Comparison of ENCODE assay signal across 8 cellular contexts in genomic region chr10:21535494-21535818, GRCh38. TPM values are rescaled to one million over a fixed set of nuclear protein-coding genes. Genes with fewer than 3 reads are reported as not detected.
DNase-seq lines count a peak whose midpoint lies in the region; ATAC-seq and TF ChIP-seq lines count a peak whose summit lies in the region.

No MANE protein-coding gene starts in this region.

- H3K4me1 ChIP-seq in heart right ventricle (peaks cover 0 to 40% (median 27%) of the 10 kb centered on the region in 9 donors), body of pancreas (peaks cover 25% of the 10 kb centered on the region), mesenchymal stem cell (ENCODE audit: control insufficient read depth, insufficient read depth, low read depth, low read length) (peaks cover 9% of the 10 kb centered on the region), uterus (peaks cover 0 to 5% of the 10 kb centered on the region in 2 donors)

- H3K9ac ChIP-seq in mesenchymal stem cell (ENCODE audit: low read length), result peak overlapping the region; percentile 70

- peak overlapping the region; percentile 69 for H3K4me2 ChIP-seq in mesenchymal stem cell (ENCODE audit: low read length, poor library complexity, severe bottlenecking)

- 10 to 18% methylated on average over 7 of the region's 7 CpGs for WGBS in heart right ventricle, 2 donors
- 28 to 37% methylated on average over 6 to 7 of the region's 7 CpGs for WGBS in body of pancreas, 2 donors
- 21% methylated on average over 7 of the region's 7 CpGs for WGBS in mesenchymal stem cell

- TF ChIP-seq CTCF in heart right ventricle (IDR thresholded peaks at IDR 0.05) (no peak), body of pancreas (IDR thresholded peaks at IDR 0.05) (no peak), uterus (IDR thresholded peaks at IDR 0.05) (no peak)

- no peak overlapping the region for H3K14ac ChIP-seq in mesenchymal stem cell (ENCODE audit: low read length in 2 of 2)

- H2BK15ac ChIP-seq in mesenchymal stem cell (ENCODE audit: low read depth, poor library complexity, severe bottlenecking), result peak overlapping the region; percentile 80

- H3K27ac ChIP-seq in heart right ventricle (peak overlapping the region in 9 of 10 donors; percentile 94 to 99 (median 98)), body of pancreas (peak overlapping the region in 3 of 4 donors; percentile 98 to 99 (median 99)), mesenchymal stem cell (ENCODE audit: low read length, poor library complexity, severe bottlenecking) (no peak overlapping the region), uterus (peak overlapping the region; percentile 97)

- H3K36me3 ChIP-seq in heart right ventricle (peaks cover 0 to 42% (median 29%) of the 10 kb centered on the region in 9 donors), body of pancreas (replicated peaks in 1 of 2; ENCODE audit: insufficient read depth in 1 of 2, low read depth in 2 of 2) (peaks cover 0 to 9% of the 10 kb centered on the region in 2 donors), mesenchymal stem cell (ENCODE audit: control insufficient read depth in 1 of 2, insufficient read depth in 2 of 2, low read depth in 1 of 2, low read length in 2 of 2) (peaks cover 18 to 38% of the 10 kb centered on the region in 2 experiments), uterus (no peaks in the 10 kb centered on the region)

- peak overlapping the region in 1 of 2 experiments; percentile 70 for H3K18ac ChIP-seq in mesenchymal stem cell (ENCODE audit: low read depth in 1 of 2, low read length in 2 of 2)

- TF ChIP-seq POLR2A in body of pancreas (IDR thresholded peaks at IDR 0.05) (no peak), uterus (IDR thresholded peaks at IDR 0.05) (no peak)

- no peak overlapping the region for H2AK5ac ChIP-seq in mesenchymal stem cell (ENCODE audit: low read length, severe bottlenecking)

- no peak overlapping the region for H2BK12ac ChIP-seq in mesenchymal stem cell (ENCODE audit: low read length in 2 of 2)

- H3K79me1 ChIP-seq in mesenchymal stem cell (replicated peaks; ENCODE audit: low read length, poor library complexity, severe bottlenecking), result peaks cover 6% of the 10 kb centered on the region

- H3K9me3 ChIP-seq in heart right ventricle (no peaks in the 10 kb centered on the region), body of pancreas (no peaks in the 10 kb centered on the region), mesenchymal stem cell (ENCODE audit: control insufficient read depth, low read length) (no peaks in the 10 kb centered on the region), uterus (no peaks in the 10 kb centered on the region)

- H3K27me3 ChIP-seq in heart right ventricle (no peaks in the 10 kb centered on the region), body of pancreas (no peaks in the 10 kb centered on the region), mesenchymal stem cell (ENCODE audit: control insufficient read depth in 1 of 2, insufficient read depth in 1 of 2, low read length in 2 of 2) (no peaks in the 10 kb centered on the region), uterus (no peaks in the 10 kb centered on the region)

- ATAC-seq in heart right ventricle (no peak), left cardiac atrium (no peak), body of pancreas (no peak), HG03460 (IDR thresholded peaks at IDR 0.05; ENCODE audit: unreplicated experiment) (no peak), GM21381 (IDR thresholded peaks at IDR 0.05; ENCODE audit: unreplicated experiment) (no peak)

- no peak overlapping the region for H4K91ac ChIP-seq in mesenchymal stem cell (ENCODE audit: low read length)

- H2BK120ac ChIP-seq in mesenchymal stem cell (ENCODE audit: low read depth, low read length), result peak overlapping the region; percentile 79

- no peak for DNase-seq in heart right ventricle
- DNase-seq in left cardiac atrium, result no peak
- DNase-seq in body of pancreas, result no peak
- peak; percentile 43 for DNase-seq in mesenchymal stem cell
- no peak for DNase-seq in uterus
- no peak for DNase-seq in AG20443 (ENCODE audit: low spot score)

- intact Hi-C loops in heart right ventricle (cut with DNase I) (loop anchor here in 3 of 10 donors (5.0 to 10.0 kb wide), 3 partner anchors 38 to 719 kb away; no protein-coding TSS in a partner anchor), left cardiac atrium (cut with DNase I) (no loop called here), body of pancreas (cut with DNase I) (no loop called here), uterus (cut with DNase I; ENCODE audit: low total_unique reads) (no loop called here)

- no peak overlapping the region for H4K8ac ChIP-seq in mesenchymal stem cell (ENCODE audit: low read length)

- H3K4me3 ChIP-seq in heart right ventricle (peak overlapping the region; percentile 72 to 88 (median 80)), body of pancreas (no peak overlapping the region), mesenchymal stem cell (ENCODE audit: insufficient read depth in 1 of 2, low read depth in 1 of 2, low read length in 2 of 2) (peak overlapping the region; percentile 81 to 82), uterus (peak overlapping the region; percentile 92 to 96)

- H2BK5ac ChIP-seq in mesenchymal stem cell (ENCODE audit: low read depth, low read length, poor library complexity, severe bottlenecking), result no peak overlapping the region

- peak overlapping the region in 1 of 2 experiments; percentile 94 for H3K4ac ChIP-seq in mesenchymal stem cell (ENCODE audit: low read depth in 1 of 2, low read length in 2 of 2)

- no peak overlapping the region for H2AFZ ChIP-seq in mesenchymal stem cell (ENCODE audit: low read depth, low read length)

- H3K23ac ChIP-seq in mesenchymal stem cell (ENCODE audit: low read length in 2 of 2), result no peak overlapping the region

RNA-seq across cellular contexts. Expression of gene MLLT10, which starts 1.4 kb away (rescaled TPM):
- total RNA-seq in heart right ventricle (10 to 100 TPM; 18.9 to 28.4 (median 24.6) TPM), left cardiac atrium (10 to 100 TPM; 26.1 to 30.3 TPM), body of pancreas (10 to 100 TPM; 23.7 to 30.1 TPM), uterus (10 to 100 TPM; 34.1 to 71.2 (median 59.8) TPM)
- polyA plus RNA-seq in heart right ventricle, result 10 to 100 TPM in 1 of 2 donors, 1 to 10 TPM in 1; 8.5 to 41.1 TPM
- 29.2 TPM for polyA plus RNA-seq in mesenchymal stem cell (2013, experiment 1 of 2)
- 30.7 TPM for polyA plus RNA-seq in mesenchymal stem cell (2013, experiment 2 of 2)

RNA-seq across cellular contexts. Expression of gene SKIDA1, which starts 10.0 kb away (rescaled TPM):
- total RNA-seq in heart right ventricle, result 1 to 10 TPM; 1.9 to 6.4 (median 3.3) TPM
- under 1 TPM; 0.23 to 0.44 TPM for polyA plus RNA-seq in heart right ventricle
- 1 to 10 TPM; 1.9 to 2.0 TPM for total RNA-seq in left cardiac atrium
- total RNA-seq in body of pancreas, result 1 to 10 TPM in 1 of 2 donors, under 1 TPM in 1; 0.78 to 1.3 TPM
- polyA plus RNA-seq in mesenchymal stem cell (2013, experiment 1 of 2), result 1.8 TPM
- 1.8 TPM for polyA plus RNA-seq in mesenchymal stem cell (2013, experiment 2 of 2)
- total RNA-seq in uterus, result 1 to 10 TPM in 2 of 4 donors, under 1 TPM in 1, not detected in 1; 0.26 to 4.9 (median 1.6) TPM

Comparison
In these comparisons a context has a peak if more than half of its experiments do, and no peak if none do; other contexts are left out.
1. H3K4me3 ChIP-seq: peak in heart right ventricle (10 of 10), mesenchymal stem cell (2 of 2) and uterus (2 of 2); none in body of pancreas (0 of 2).